In the genomic region with DNA sequence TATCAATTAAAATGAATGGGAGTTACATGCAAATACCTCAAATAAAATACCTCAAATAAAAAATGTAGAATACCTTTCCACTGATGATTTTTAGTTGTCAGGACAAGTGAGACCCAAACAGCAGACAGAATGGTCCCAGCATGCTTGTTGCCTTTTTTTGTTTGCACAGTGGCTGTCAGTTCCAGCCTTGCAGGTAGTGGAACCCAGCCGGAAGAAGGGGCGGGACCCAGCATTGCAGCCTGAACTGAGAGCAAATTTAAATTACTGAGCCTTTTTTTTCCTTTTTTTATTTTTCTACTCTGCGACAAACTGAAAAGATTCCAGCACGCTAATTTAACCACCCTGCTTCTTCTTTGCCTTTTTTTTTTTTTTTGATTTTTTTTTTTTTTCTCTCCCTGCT, we compare ENCODE assay signal across 21 cellular contexts.
"Had no signal": no experiment of that assay in that cellular context is flagged by ENCODE, and none has a peak within 500 bp of the region (broad histone marks: within the 10 kb centered on the region; RNA-seq: fewer than 3 reads in every experiment).

No MANE protein-coding gene starts in this region.

- H3K27ac ChIP-seq: epithelial cell of prostate, prostate gland, transverse colon had no signal

- H3K27me3 Mint-ChIP-seq: activated CD8-positive, alpha-beta memory T cell treated with anti-CD3 and anti-CD28 coated beads, Interleukin-2, amount 10 ng/mL, durations not matched to agents 7 days and 5 days; brain had no signal

- ATAC-seq: activated CD8-positive, alpha-beta memory T cell treated with anti-CD3 and anti-CD28 coated beads, Interleukin-2, amount 10 ng/mL, durations not matched to agents 7 days and 5 days; activated T-helper 17 cell treated with anti-CD3 and anti-CD28 coated beads, Interleukin-2, amount 50 U/mL, for 72 hours; left lobe of liver; right cardiac atrium had no signal

- FAIRE-seq: keratinocyte, TTC549 had no signal

- H3K36me3 ChIP-seq: prostate gland, transverse colon had no signal

- DNase-seq: activated CD4-positive, alpha-beta memory T cell treated with anti-CD3 and anti-CD28 coated beads, Interleukin-2, amount 10 ng/mL, durations not matched to agents 7 days and 5 days; activated CD4-positive, alpha-beta T cell treated with anti-CD3 and anti-CD28 coated beads for 48 hours; activated CD4-positive, CD25-positive, alpha-beta regulatory T cell; activated CD8-positive, alpha-beta memory T cell treated with anti-CD3 and anti-CD28 coated beads, Interleukin-2, amount 10 ng/mL, durations not matched to agents 7 days and 5 days; activated naive CD4-positive, alpha-beta T cell; activated naive CD8-positive, alpha-beta T cell treated with anti-CD3 and anti-CD28 coated beads, Interleukin-2, amount 10 ng/mL, durations not matched to agents 7 days and 5 days; activated T-cell treated with anti-CD3 and anti-CD28 coated beads, Interleukin-2, amount 50 U/mL, for 1 hour; hippocampal formation; nephron progenitor cell; right cardiac atrium; stimulated activated CD4-positive, alpha-beta T cell treated with anti-CD3 and anti-CD28 coated beads, Interleukin-2, amount 100 ng/mL, for 24 hours; transverse colon had no signal

- H3K4me3 Mint-ChIP-seq: activated CD4-positive, alpha-beta memory T cell treated with anti-CD3 and anti-CD28 coated beads, Interleukin-2, amount 10 ng/mL, durations not matched to agents 7 days and 5 days; activated CD8-positive, alpha-beta memory T cell treated with anti-CD3 and anti-CD28 coated beads, Interleukin-2, amount 10 ng/mL, durations not matched to agents 7 days and 5 days; activated naive CD8-positive, alpha-beta T cell treated with anti-CD3 and anti-CD28 coated beads, Interleukin-2, amount 10 ng/mL, durations not matched to agents 7 days and 5 days; activated T-helper 17 cell treated with anti-CD3 and anti-CD28 coated beads, Interleukin-2, amount 50 U/mL, for 72 hours; nephron progenitor cell; stimulated activated naive CD8-positive, alpha-beta T cell treated with anti-CD3 and anti-CD28 coated beads, Interleukin-15, Interleukin-2, amounts not matched to agents 100 ng/mL and 50 ng/mL, for 24 hours; T-helper 2 cell treated with Interferon-gamma antibody and Interleukin-4, amounts not matched to agents 5 μg/mL and 100 μg/mL, for 36 hours had no signal

- H3K4me1 ChIP-seq: prostate gland, transverse colon had no signal

- H3K27ac Mint-ChIP-seq: activated CD4-positive, alpha-beta memory T cell treated with anti-CD3 and anti-CD28 coated beads, Interleukin-2, amount 10 ng/mL, durations not matched to agents 7 days and 5 days; activated CD8-positive, alpha-beta memory T cell treated with anti-CD3 and anti-CD28 coated beads, Interleukin-2, amount 10 ng/mL, durations not matched to agents 7 days and 5 days; activated naive CD8-positive, alpha-beta T cell treated with anti-CD3 and anti-CD28 coated beads, Interleukin-2, amount 10 ng/mL, durations not matched to agents 7 days and 5 days; activated T-helper 17 cell treated with anti-CD3 and anti-CD28 coated beads, Interleukin-2, amount 50 U/mL, for 72 hours; nephron progenitor cell; stimulated activated naive CD8-positive, alpha-beta T cell treated with anti-CD3 and anti-CD28 coated beads, Interleukin-15, Interleukin-2, amounts not matched to agents 100 ng/mL and 50 ng/mL, for 24 hours; T-helper 2 cell treated with Interferon-gamma antibody and Interleukin-4, amounts not matched to agents 5 μg/mL and 100 μg/mL, for 36 hours had no signal

- H3K36me3 Mint-ChIP-seq: activated CD8-positive, alpha-beta memory T cell treated with anti-CD3 and anti-CD28 coated beads, Interleukin-2, amount 10 ng/mL, durations not matched to agents 7 days and 5 days; activated naive CD8-positive, alpha-beta T cell treated with anti-CD3 and anti-CD28 coated beads, Interleukin-2, amount 10 ng/mL, durations not matched to agents 7 days and 5 days; brain had no signal

- H3K9me3 ChIP-seq: prostate gland, transverse colon had no signal

- H3K27me3 ChIP-seq: transverse colon had no signal

- H3K4me1 Mint-ChIP-seq: activated CD4-positive, alpha-beta memory T cell treated with anti-CD3 and anti-CD28 coated beads, Interleukin-2, amount 10 ng/mL, durations not matched to agents 7 days and 5 days; activated CD8-positive, alpha-beta memory T cell treated with anti-CD3 and anti-CD28 coated beads, Interleukin-2, amount 10 ng/mL, durations not matched to agents 7 days and 5 days; activated naive CD8-positive, alpha-beta T cell treated with anti-CD3 and anti-CD28 coated beads, Interleukin-2, amount 10 ng/mL, durations not matched to agents 7 days and 5 days; activated T-helper 17 cell treated with anti-CD3 and anti-CD28 coated beads, Interleukin-2, amount 50 U/mL, for 72 hours had no signal

- H3K9me3 Mint-ChIP-seq: activated CD4-positive, alpha-beta memory T cell treated with anti-CD3 and anti-CD28 coated beads, Interleukin-2, amount 10 ng/mL, durations not matched to agents 7 days and 5 days; activated naive CD8-positive, alpha-beta T cell treated with anti-CD3 and anti-CD28 coated beads, Interleukin-2, amount 10 ng/mL, durations not matched to agents 7 days and 5 days; activated T-helper 17 cell treated with anti-CD3 and anti-CD28 coated beads, Interleukin-2, amount 50 U/mL, for 72 hours; brain; nephron progenitor cell; stimulated activated naive CD8-positive, alpha-beta T cell treated with anti-CD3 and anti-CD28 coated beads, Interleukin-15, Interleukin-2, amounts not matched to agents 100 ng/mL and 50 ng/mL, for 24 hours; T-helper 2 cell treated with Interferon-gamma antibody and Interleukin-4, amounts not matched to agents 5 μg/mL and 100 μg/mL, for 36 hours had no signal

- H3K4me3 ChIP-seq: prostate gland, transverse colon had no signal
